Comparison of ENCODE assay signal across 1 cellular context in the genomic region with DNA sequence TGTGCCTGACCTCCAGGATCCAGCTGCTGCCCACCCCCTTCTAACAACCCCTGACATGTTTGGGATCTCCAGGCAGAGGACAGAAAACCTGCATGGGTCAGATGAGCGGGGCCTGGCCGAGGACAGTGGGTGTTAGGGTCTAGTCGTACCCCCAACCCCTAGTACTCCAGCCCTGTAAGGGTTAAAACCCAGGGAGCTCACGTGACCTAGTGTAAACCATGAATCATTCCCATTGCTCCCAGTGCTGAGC.
A peak's percentile ranks its signal among the peaks of the same experiment; 100 is the strongest.
TF ChIP-seq lines count a peak whose summit lies in the region.

No MANE protein-coding gene starts in this region.

TF ChIP-seq in HepG2, 621 proteins besides CTCF, POLR2A, EP300 and RAD21 (continued from another document and continues in another):
- TF ChIP-seq, protein P1, sequence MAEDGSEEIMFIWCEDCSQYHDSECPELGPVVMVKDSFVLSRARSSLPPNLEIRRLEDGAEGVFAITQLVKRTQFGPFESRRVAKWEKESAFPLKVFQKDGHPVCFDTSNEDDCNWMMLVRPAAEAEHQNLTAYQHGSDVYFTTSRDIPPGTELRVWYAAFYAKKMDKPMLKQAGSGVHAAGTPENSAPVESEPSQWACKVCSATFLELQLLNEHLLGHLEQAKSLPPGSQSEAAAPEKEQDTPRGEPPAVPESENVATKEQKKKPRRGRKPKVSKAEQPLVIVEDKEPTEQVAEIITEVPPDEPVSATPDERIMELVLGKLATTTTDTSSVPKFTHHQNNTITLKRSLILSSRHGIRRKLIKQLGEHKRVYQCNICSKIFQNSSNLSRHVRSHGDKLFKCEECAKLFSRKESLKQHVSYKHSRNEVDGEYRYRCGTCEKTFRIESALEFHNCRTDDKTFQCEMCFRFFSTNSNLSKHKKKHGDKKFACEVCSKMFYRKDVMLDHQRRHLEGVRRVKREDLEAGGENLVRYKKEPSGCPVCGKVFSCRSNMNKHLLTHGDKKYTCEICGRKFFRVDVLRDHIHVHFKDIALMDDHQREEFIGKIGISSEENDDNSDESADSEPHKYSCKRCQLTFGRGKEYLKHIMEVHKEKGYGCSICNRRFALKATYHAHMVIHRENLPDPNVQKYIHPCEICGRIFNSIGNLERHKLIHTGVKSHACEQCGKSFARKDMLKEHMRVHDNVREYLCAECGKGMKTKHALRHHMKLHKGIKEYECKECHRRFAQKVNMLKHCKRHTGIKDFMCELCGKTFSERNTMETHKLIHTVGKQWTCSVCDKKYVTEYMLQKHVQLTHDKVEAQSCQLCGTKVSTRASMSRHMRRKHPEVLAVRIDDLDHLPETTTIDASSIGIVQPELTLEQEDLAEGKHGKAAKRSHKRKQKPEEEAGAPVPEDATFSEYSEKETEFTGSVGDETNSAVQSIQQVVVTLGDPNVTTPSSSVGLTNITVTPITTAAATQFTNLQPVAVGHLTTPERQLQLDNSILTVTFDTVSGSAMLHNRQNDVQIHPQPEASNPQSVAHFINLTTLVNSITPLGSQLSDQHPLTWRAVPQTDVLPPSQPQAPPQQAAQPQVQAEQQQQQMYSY (CRISPR knock-in tag; IDR thresholded peaks at IDR 0.05) = 0 out of 2 replicates have a peak, but pooled peaks have one; percentile 12
- TF ChIP-seq FOXP4 (CRISPR knock-in tag; IDR thresholded peaks at IDR 0.05) (no peak; the same call in 1 of the 2 replicates), ZNF569 (CRISPR knock-in tag; IDR thresholded peaks at IDR 0.05; ENCODE audit: borderline replicate concordance) (0 out of 2 replicates have a peak, but pooled peaks have one; percentile 23), ZBTB1 (CRISPR knock-in tag; IDR thresholded peaks at IDR 0.05; ENCODE audit: borderline replicate concordance) (no peak), ZNF460 (CRISPR knock-in tag; IDR thresholded peaks at IDR 0.05; ENCODE audit: borderline replicate concordance) (no peak), YEATS4 (CRISPR knock-in tag; IDR thresholded peaks at IDR 0.05; ENCODE audit: borderline replicate concordance) (no peak; the same call in 1 of the 2 replicates), ZNF326 (CRISPR knock-in tag; IDR thresholded peaks at IDR 0.05; ENCODE audit: borderline replicate concordance) (no peak), EZH2 (conservative IDR thresholded peaks at IDR 0.05; ENCODE audit: low read depth, low read length) (no peak), THAP11 (CRISPR knock-in tag; IDR thresholded peaks at IDR 0.05) (peak; percentile 2; the same call in 1 of the 2 replicates), PPARG (CRISPR knock-in tag; conservative IDR thresholded peaks at IDR 0.05) (no peak), PAWR (CRISPR knock-in tag; IDR thresholded peaks at IDR 0.05; ENCODE audit: borderline replicate concordance) (no peak), CSRNP1 (CRISPR knock-in tag; IDR thresholded peaks at IDR 0.05) (no peak), ZBTB33 (CRISPR knock-in tag; IDR thresholded peaks at IDR 0.05) (no peak), KMT2A (CRISPR knock-in tag; IDR thresholded peaks at IDR 0.05) (no peak), ZSCAN30 (CRISPR knock-in tag; IDR thresholded peaks at IDR 0.05) (no peak), HDAC6 (IDR thresholded peaks at IDR 0.05; ENCODE audit: low read depth, low read length) (no peak), SIN3A (IDR thresholded peaks at IDR 0.05; ENCODE audit: borderline replicate concordance, low read depth, low read length) (no peak), NFYC (CRISPR knock-in tag; IDR thresholded peaks at IDR 0.05) (no peak), RFXAP (CRISPR knock-in tag; IDR thresholded peaks at IDR 0.05; ENCODE audit: borderline replicate concordance) (no peak), KDM5A (IDR thresholded peaks at IDR 0.05; ENCODE audit: borderline replicate concordance, low read length) (no peak), ZNF468 (CRISPR knock-in tag; IDR thresholded peaks at IDR 0.05) (0 out of 2 replicates have a peak, but pooled peaks have one; percentile 22), ZNF367 (CRISPR knock-in tag; IDR thresholded peaks at IDR 0.05; ENCODE audit: borderline replicate concordance) (no peak), TEAD3 (CRISPR knock-in tag; optimal IDR thresholded peaks at IDR 0.05; ENCODE audit: borderline replicate concordance) (no peak), ZBTB7A (CRISPR knock-in tag; IDR thresholded peaks at IDR 0.05) (no peak), GMEB2 (CRISPR knock-in tag; IDR thresholded peaks at IDR 0.05; ENCODE audit: low read depth) (no peak), MLX (CRISPR knock-in tag; IDR thresholded peaks at IDR 0.05) (no peak), IRX3 (CRISPR knock-in tag; IDR thresholded peaks at IDR 0.05; ENCODE audit: borderline replicate concordance, low read depth) (no peak), MAZ (IDR thresholded peaks at IDR 0.05; ENCODE audit: borderline replicate concordance, low read depth, low read length) (no peak), MAZ (CRISPR knock-in tag; IDR thresholded peaks at IDR 0.05; ENCODE audit: low read depth) (no peak), ZFP36 (IDR thresholded peaks at IDR 0.05; ENCODE audit: borderline replicate concordance, low read depth, low read length, partially characterized antibody) (no peak), ZNF589 (CRISPR knock-in tag; conservative IDR thresholded peaks at IDR 0.05) (no peak; the same call in 1 of the 2 replicates), ZNF296 (CRISPR knock-in tag; conservative IDR thresholded peaks at IDR 0.05) (no peak), STAT5B (CRISPR knock-in tag; IDR thresholded peaks at IDR 0.05) (no peak)
- TF ChIP-seq, protein P2, sequence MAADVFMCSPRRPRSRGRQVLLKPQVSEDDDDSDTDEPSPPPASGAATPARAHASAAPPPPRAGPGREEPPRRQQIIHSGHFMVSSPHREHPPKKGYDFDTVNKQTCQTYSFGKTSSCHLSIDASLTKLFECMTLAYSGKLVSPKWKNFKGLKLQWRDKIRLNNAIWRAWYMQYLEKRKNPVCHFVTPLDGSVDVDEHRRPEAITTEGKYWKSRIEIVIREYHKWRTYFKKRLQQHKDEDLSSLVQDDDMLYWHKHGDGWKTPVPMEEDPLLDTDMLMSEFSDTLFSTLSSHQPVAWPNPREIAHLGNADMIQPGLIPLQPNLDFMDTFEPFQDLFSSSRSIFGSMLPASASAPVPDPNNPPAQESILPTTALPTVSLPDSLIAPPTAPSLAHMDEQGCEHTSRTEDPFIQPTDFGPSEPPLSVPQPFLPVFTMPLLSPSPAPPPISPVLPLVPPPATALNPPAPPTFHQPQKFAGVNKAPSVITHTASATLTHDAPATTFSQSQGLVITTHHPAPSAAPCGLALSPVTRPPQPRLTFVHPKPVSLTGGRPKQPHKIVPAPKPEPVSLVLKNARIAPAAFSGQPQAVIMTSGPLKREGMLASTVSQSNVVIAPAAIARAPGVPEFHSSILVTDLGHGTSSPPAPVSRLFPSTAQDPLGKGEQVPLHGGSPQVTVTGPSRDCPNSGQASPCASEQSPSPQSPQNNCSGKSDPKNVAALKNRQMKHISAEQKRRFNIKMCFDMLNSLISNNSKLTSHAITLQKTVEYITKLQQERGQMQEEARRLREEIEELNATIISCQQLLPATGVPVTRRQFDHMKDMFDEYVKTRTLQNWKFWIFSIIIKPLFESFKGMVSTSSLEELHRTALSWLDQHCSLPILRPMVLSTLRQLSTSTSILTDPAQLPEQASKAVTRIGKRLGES (CRISPR knock-in tag; IDR thresholded peaks at IDR 0.05; ENCODE audit: borderline replicate concordance) = no peak
- TF ChIP-seq, protein P3, sequence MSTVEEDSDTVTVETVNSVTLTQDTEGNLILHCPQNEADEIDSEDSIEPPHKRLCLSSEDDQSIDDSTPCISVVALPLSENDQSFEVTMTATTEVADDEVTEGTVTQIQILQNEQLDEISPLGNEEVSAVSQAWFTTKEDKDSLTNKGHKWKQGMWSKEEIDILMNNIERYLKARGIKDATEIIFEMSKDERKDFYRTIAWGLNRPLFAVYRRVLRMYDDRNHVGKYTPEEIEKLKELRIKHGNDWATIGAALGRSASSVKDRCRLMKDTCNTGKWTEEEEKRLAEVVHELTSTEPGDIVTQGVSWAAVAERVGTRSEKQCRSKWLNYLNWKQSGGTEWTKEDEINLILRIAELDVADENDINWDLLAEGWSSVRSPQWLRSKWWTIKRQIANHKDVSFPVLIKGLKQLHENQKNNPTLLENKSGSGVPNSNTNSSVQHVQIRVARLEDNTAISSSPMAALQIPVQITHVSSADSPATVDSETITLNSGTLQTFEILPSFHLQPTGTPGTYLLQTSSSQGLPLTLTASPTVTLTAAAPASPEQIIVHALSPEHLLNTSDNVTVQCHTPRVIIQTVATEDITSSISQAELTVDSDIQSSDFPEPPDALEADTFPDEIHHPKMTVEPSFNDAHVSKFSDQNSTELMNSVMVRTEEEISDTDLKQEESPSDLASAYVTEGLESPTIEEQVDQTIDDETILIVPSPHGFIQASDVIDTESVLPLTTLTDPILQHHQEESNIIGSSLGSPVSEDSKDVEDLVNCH (CRISPR knock-in tag; IDR thresholded peaks at IDR 0.05) = no peak
- TF ChIP-seq, protein P4, sequence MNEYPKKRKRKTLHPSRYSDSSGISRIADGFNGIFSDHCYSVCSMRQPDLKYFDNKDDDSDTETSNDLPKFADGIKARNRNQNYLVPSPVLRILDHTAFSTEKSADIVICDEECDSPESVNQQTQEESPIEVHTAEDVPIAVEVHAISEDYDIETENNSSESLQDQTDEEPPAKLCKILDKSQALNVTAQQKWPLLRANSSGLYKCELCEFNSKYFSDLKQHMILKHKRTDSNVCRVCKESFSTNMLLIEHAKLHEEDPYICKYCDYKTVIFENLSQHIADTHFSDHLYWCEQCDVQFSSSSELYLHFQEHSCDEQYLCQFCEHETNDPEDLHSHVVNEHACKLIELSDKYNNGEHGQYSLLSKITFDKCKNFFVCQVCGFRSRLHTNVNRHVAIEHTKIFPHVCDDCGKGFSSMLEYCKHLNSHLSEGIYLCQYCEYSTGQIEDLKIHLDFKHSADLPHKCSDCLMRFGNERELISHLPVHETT (CRISPR knock-in tag; conservative IDR thresholded peaks at IDR 0.05) = no peak
- TF ChIP-seq, protein P5, sequence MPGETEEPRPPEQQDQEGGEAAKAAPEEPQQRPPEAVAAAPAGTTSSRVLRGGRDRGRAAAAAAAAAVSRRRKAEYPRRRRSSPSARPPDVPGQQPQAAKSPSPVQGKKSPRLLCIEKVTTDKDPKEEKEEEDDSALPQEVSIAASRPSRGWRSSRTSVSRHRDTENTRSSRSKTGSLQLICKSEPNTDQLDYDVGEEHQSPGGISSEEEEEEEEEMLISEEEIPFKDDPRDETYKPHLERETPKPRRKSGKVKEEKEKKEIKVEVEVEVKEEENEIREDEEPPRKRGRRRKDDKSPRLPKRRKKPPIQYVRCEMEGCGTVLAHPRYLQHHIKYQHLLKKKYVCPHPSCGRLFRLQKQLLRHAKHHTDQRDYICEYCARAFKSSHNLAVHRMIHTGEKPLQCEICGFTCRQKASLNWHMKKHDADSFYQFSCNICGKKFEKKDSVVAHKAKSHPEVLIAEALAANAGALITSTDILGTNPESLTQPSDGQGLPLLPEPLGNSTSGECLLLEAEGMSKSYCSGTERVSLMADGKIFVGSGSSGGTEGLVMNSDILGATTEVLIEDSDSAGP (CRISPR knock-in tag; IDR thresholded peaks at IDR 0.05; ENCODE audit: borderline replicate concordance) = no peak
